ENCODE assay signal across 8 cellular contexts in the genomic region with DNA sequence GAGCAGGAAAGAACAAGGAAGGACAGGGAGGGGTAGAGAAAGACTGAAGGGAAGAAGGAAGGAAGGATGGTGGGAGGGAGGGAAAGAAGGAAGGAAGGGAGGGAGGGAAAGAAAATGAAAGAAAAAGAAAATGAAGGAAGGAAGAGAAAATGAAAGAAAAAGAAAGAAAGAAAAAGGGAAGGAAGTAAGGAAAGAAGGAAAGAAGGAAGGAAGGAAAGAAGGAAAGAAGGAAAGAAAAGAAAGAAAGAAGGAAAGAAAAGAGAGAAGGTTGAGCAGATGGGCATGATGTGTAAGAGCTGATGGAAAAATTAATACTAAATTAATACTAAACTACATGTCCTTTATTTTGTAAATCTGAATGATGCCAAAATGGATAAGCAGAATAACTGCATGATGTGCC.
"Had no signal": no experiment of that assay in that cellular context is flagged by ENCODE, and none has a peak within 500 bp of the region (broad histone marks: within the 10 kb centered on the region; RNA-seq: fewer than 3 reads in every experiment).

No MANE protein-coding gene starts in this region.

- H3K4me3 ChIP-seq: GM23248 had no signal

- H3K27ac ChIP-seq: GM23248, KMS-11 had no signal

- H3K36me3 Mint-ChIP-seq: IgD-negative memory B cell had no signal

- H3K4me3 Mint-ChIP-seq: HFFc6, IgD-negative memory B cell had no signal

- DNase-seq: GOT3, HCEC 1CT, HFFc6, Karpas-422, KBM-7 had no signal

- H3K9me3 Mint-ChIP-seq: HFFc6 had no signal

- H3K27me3 Mint-ChIP-seq: IgD-negative memory B cell had no signal

- H3K27ac Mint-ChIP-seq: HFFc6, IgD-negative memory B cell had no signal

- H3K4me1 Mint-ChIP-seq: IgD-negative memory B cell had no signal
